ENCODE assay signal across 11 cellular contexts in genomic region chr1:159091547-159092397, GRCh38. TPM values are rescaled to one million over a fixed set of nuclear protein-coding genes. Genes with fewer than 3 reads are reported as not detected.
DNase-seq lines count a peak whose midpoint lies in the region; ATAC-seq and TF ChIP-seq lines count a peak whose summit lies in the region.
"Had no signal": no experiment of that assay in that cellular context is flagged by ENCODE, and none has a peak within 500 bp of the region (broad histone marks: within the 10 kb centered on the region; RNA-seq: fewer than 3 reads in every experiment).

No MANE protein-coding gene starts in this region.

- DNase-seq in AG20443 (ENCODE audit: low spot score) (peak; percentile 47), LHCN-M2 (ENCODE audit: low read depth) (peak; percentile 79), inferior parietal cortex (ENCODE audit: extremely low spot score) (peak; percentile 41), medulla oblongata (ENCODE audit: extremely low spot score) (no peak), NCI-H526 (lab: John Stamatoyannopoulos, UW) (no peak), GM10266 (ENCODE audit: extremely low spot score) (no peak)
- no peak for DNase-seq in activated naive CD4-positive, alpha-beta T cell treated with anti-CD3 and anti-CD28 coated beads, Interleukin-2, amount 50 U/mL, for 72 hours (ENCODE audit: low spot score in 2 of 2)
- DNase-seq: heart left ventricle, NCI-H82, right cardiac atrium had no signal

- ATAC-seq in activated naive CD4-positive, alpha-beta T cell treated with anti-CD3 and anti-CD28 coated beads, Interleukin-2, amount 50 U/mL, for 72 hours: peak; percentile 71 to 81
- ATAC-seq in GM19397 (IDR thresholded peaks at IDR 0.05; ENCODE audit: unreplicated experiment): no peak
- ATAC-seq: heart left ventricle, right cardiac atrium had no signal

- no peak for TF ChIP-seq CTCF in GM10266 (IDR thresholded peaks at IDR 0.05; ENCODE audit: control insufficient read depth, insufficient read depth, low read depth, missing control alignments)

- H3K36me3 Mint-ChIP-seq in activated naive CD4-positive, alpha-beta T cell treated with anti-CD3 and anti-CD28 coated beads, Interleukin-2, amount 50 U/mL, for 72 hours: no peaks in the 10 kb centered on the region

- H3K9me3 Mint-ChIP-seq in activated naive CD4-positive, alpha-beta T cell treated with anti-CD3 and anti-CD28 coated beads, Interleukin-2, amount 50 U/mL, for 72 hours: no peaks in the 10 kb centered on the region

- H3K27ac Mint-ChIP-seq in activated naive CD4-positive, alpha-beta T cell treated with anti-CD3 and anti-CD28 coated beads, Interleukin-2, amount 50 U/mL, for 72 hours: peak overlapping the region in 1 of 2 donors; percentile 51

RNA-seq across cellular contexts. Expression of gene AIM2, which starts 15.2 kb away (rescaled TPM):
- 0.71 TPM in 1 of 2 replicates, not detected in the other for total RNA-seq in LHCN-M2 (2014; rRNA removed)
- not detected for polyA plus RNA-seq in LHCN-M2 (2012)
- total RNA-seq in activated naive CD4-positive, alpha-beta T cell treated with anti-CD3 and anti-CD28 coated beads, Interleukin-2, amount 50 U/mL, for 72 hours: 10 to 100 TPM; 14.4 to 23.6 TPM

Comparison
In these comparisons a context has a peak if more than half of its experiments do, and no peak if none do; other contexts are left out.
1. DNase-seq: peak in AG20443 (single experiment), LHCN-M2 (single experiment) and inferior parietal cortex (single experiment); none in activated naive CD4-positive, alpha-beta T cell treated with anti-CD3 and anti-CD28 coated beads, Interleukin-2, amount 50 U/mL, for 72 hours (0 of 2), medulla oblongata (single experiment), NCI-H526 (0 of 2) and GM10266 (single experiment).